Comparison of ENCODE assay signal across 1 cellular context in genomic region chr14:90198541-90198940, GRCh38.
TF ChIP-seq lines count a peak whose summit lies in the region.

No MANE protein-coding gene starts in this region.

TF ChIP-seq in K562, 482 proteins besides CTCF, POLR2A, EP300 and RAD21 (continued from another document):
- TF ChIP-seq STAT6 (CRISPR knock-in tag; IDR thresholded peaks at IDR 0.05): no peak
